In the genomic region with DNA sequence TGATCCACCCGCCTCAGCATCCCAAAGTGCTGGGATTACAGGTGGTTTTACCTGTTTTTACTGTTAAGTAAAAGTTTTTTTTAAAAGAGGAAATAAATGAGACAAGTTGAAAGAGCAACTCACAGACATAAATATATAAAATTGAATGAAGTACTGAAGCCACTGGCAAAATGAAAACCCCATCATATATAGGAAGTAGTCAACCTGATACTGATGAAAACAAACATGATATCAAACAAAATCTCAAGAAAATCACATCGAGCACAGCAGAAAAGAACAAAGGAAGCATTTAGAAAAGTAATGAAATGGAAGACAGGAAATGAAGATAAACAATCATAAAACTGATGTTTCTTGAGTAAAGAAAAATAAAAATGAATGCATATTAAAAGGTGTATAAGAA, we compare ENCODE assay signal across 15 cellular contexts. TPM values are rescaled to one million over a fixed set of nuclear protein-coding genes. Genes with fewer than 3 reads are reported as not detected.
A peak's percentile ranks its signal among the peaks of the same experiment; 100 is the strongest.
DNase-seq lines count a peak whose midpoint lies in the region; ATAC-seq and TF ChIP-seq lines count a peak whose summit lies in the region.
"Had no signal": no experiment of that assay in that cellular context is flagged by ENCODE, and none has a peak within 500 bp of the region (broad histone marks: within the 10 kb centered on the region; RNA-seq: fewer than 3 reads in every experiment).

No MANE protein-coding gene starts in this region.

- no peak overlapping the region for H3K4me2 ChIP-seq in smooth muscle cell

- no peak for DNase-seq in activated T-cell treated with anti-CD3 and anti-CD28 coated beads, Interleukin-2, amount 50 U/mL, for 72 hours
- DNase-seq in activated T-cell treated with anti-CD3 and anti-CD28 coated beads, Interleukin-2, amount 50 U/mL, for 48 hours: no peak
- no peak for DNase-seq in T-cell
- DNase-seq in effector memory CD8-positive, alpha-beta T cell: no peak
- DNase-seq in smooth muscle cell (lab: John Stamatoyannopoulos, UW; ENCODE audit: unreplicated experiment): no peak
- no peak for DNase-seq in NCI-H2107 (lab: John Stamatoyannopoulos, UW)
- DNase-seq in Caco-2: no peak
- DNase-seq in glutamatergic neuron: no peak
- DNase-seq: ACHN, HFFc6, islet precursor cell, NCI-H146, retina had no signal

- H3K9me3 ChIP-seq in smooth muscle cell (replicated peaks; ENCODE audit: low read depth) (no peaks in the 10 kb centered on the region), Caco-2 (no peaks in the 10 kb centered on the region)
- H3K9me3 ChIP-seq: adrenal gland had no signal

- no peaks in the 10 kb centered on the region for H3K9me3 Mint-ChIP-seq in activated T-cell treated with anti-CD3 and anti-CD28 coated beads, Interleukin-2, amount 50 U/mL, for 72 hours
- H3K9me3 Mint-ChIP-seq in T-cell (no peaks in the 10 kb centered on the region), Caco-2 (ENCODE audit: unreplicated experiment) (no peaks in the 10 kb centered on the region), glutamatergic neuron (ENCODE audit: unreplicated experiment) (peaks cover 3% of the 10 kb centered on the region)
- no peaks in the 10 kb centered on the region for H3K9me3 Mint-ChIP-seq in effector memory CD8-positive, alpha-beta T cell
- H3K9me3 Mint-ChIP-seq: HFFc6 had no signal

- no TSS peak for BruUV-seq in Caco-2 (replicated peaks; lab: Mats Ljungman, UMichigan)

- H3K79me2 ChIP-seq in smooth muscle cell (ENCODE audit: low read depth): peaks cover 97% of the 10 kb centered on the region

- H3K4me1 ChIP-seq in smooth muscle cell (ENCODE audit: low read depth): peaks cover 25% of the 10 kb centered on the region
- H3K4me1 ChIP-seq in Caco-2: peaks cover 15% of the 10 kb centered on the region

- WGBS in smooth muscle cell (ENCODE audit: low lambda C conversion rate): 86% methylated on average over 2 of the region's 2 CpGs

- intact Hi-C loops in Caco-2 (cut with micrococcal nuclease; ENCODE audit: unreplicated experiment): no loop called here

- H3K36me3 ChIP-seq in smooth muscle cell (ENCODE audit: low read depth) (no peaks in the 10 kb centered on the region), Caco-2 (ENCODE audit: control insufficient read depth, insufficient read depth, low read length) (no peaks in the 10 kb centered on the region)
- H3K36me3 ChIP-seq: adrenal gland had no signal

- peak overlapping the region; percentile 85 for H3K27ac Mint-ChIP-seq in activated T-cell treated with anti-CD3 and anti-CD28 coated beads, Interleukin-2, amount 50 U/mL, for 72 hours
- peak overlapping the region; percentile 76 to 83 for H3K27ac Mint-ChIP-seq in T-cell
- peak overlapping the region; percentile 30 to 54 for H3K27ac Mint-ChIP-seq in effector memory CD8-positive, alpha-beta T cell
- H3K27ac Mint-ChIP-seq in Caco-2 (ENCODE audit: unreplicated experiment): no peak overlapping the region
- H3K27ac Mint-ChIP-seq in glutamatergic neuron (ENCODE audit: unreplicated experiment): no peak overlapping the region
- H3K27ac Mint-ChIP-seq: HFFc6 had no signal

- H3K9ac ChIP-seq in smooth muscle cell (ENCODE audit: low read depth): peak overlapping the region; percentile 17

- peak overlapping the region; percentile 38 to 75 for H3K4me3 Mint-ChIP-seq in activated T-cell treated with anti-CD3 and anti-CD28 coated beads, Interleukin-2, amount 50 U/mL, for 72 hours
- H3K4me3 Mint-ChIP-seq in T-cell: peak overlapping the region; percentile 39 to 51 (median 48)
- H3K4me3 Mint-ChIP-seq in effector memory CD8-positive, alpha-beta T cell: peak overlapping the region; percentile 3 to 30
- no peak overlapping the region for H3K4me3 Mint-ChIP-seq in Caco-2 (ENCODE audit: unreplicated experiment)
- no peak overlapping the region for H3K4me3 Mint-ChIP-seq in glutamatergic neuron (ENCODE audit: unreplicated experiment)
- H3K4me3 Mint-ChIP-seq: HFFc6 had no signal

- H3F3A ChIP-seq in smooth muscle cell (ENCODE audit: low read depth): peaks cover 18% of the 10 kb centered on the region

- CTCF ChIA-PET in T-cell (lab: Charles Lee) (interaction anchor here (0.7 to 1.4 kb wide), 2 partner anchors 10 to 501 kb away, joined by 3 read pairs; no protein-coding TSS in a partner anchor), Caco-2 (lab: Charles Lee) (no interaction called here)

- H3K27me3 Mint-ChIP-seq in activated T-cell treated with anti-CD3 and anti-CD28 coated beads, Interleukin-2, amount 50 U/mL, for 72 hours (ENCODE audit: low read depth): no peaks in the 10 kb centered on the region
- no peaks in the 10 kb centered on the region for H3K27me3 Mint-ChIP-seq in T-cell
- no peaks in the 10 kb centered on the region for H3K27me3 Mint-ChIP-seq in effector memory CD8-positive, alpha-beta T cell
- H3K27me3 Mint-ChIP-seq in Caco-2 (ENCODE audit: insufficient read depth, unreplicated experiment): no peaks in the 10 kb centered on the region
- H3K27me3 Mint-ChIP-seq in glutamatergic neuron (ENCODE audit: unreplicated experiment): no peaks in the 10 kb centered on the region

- POLR2A ChIA-PET in T-cell (lab: Charles Lee): no interaction called here
- POLR2A ChIA-PET in Caco-2 (lab: Charles Lee): no interaction called here

- H3K4me3 ChIP-seq in smooth muscle cell (no peak overlapping the region), Caco-2 (ENCODE audit: low read depth, low read length) (no peak overlapping the region)
- H3K4me3 ChIP-seq: adrenal gland, lung had no signal

- no peak for ATAC-seq in activated T-cell treated with anti-CD3 and anti-CD28 coated beads, Interleukin-2, amount 50 U/mL, for 72 hours (replicated peaks in 1 of 2)
- peak; percentile 42 to 81 (median 54) for ATAC-seq in T-cell (replicated peaks in 1 of 4)
- peak; percentile 46 for ATAC-seq in effector memory CD8-positive, alpha-beta T cell (replicated peaks)

- H2AFZ ChIP-seq in smooth muscle cell (ENCODE audit: low read depth): no peak overlapping the region

- no peak for TF ChIP-seq CTCF in smooth muscle cell (IDR thresholded peaks at IDR 0.05; ENCODE audit: borderline replicate concordance, insufficient read depth, poor library complexity, severe bottlenecking)
- TF ChIP-seq CTCF in Caco-2 (IDR thresholded peaks at IDR 0.05; ENCODE audit: insufficient read depth in 1 of 2, low read depth in 1 of 2, low read length in 1 of 2, severe bottlenecking in 1 of 2, unreplicated experiment in 1 of 2): no peak
- no peak for TF ChIP-seq CTCF in glutamatergic neuron (IDR thresholded peaks at IDR 0.05; ENCODE audit: partially characterized antibody, unreplicated experiment)

- H3K27me3 ChIP-seq in smooth muscle cell (ENCODE audit: low read depth): no peaks in the 10 kb centered on the region
- no peaks in the 10 kb centered on the region for H3K27me3 ChIP-seq in Caco-2 (replicated peaks; ENCODE audit: control insufficient read depth, insufficient read depth, low read length)
- H3K27me3 ChIP-seq: adrenal gland had no signal

- H3K36me3 Mint-ChIP-seq in activated T-cell treated with anti-CD3 and anti-CD28 coated beads, Interleukin-2, amount 50 U/mL, for 72 hours (ENCODE audit: insufficient read depth in 2 of 2): peaks cover 0 to 2% of the 10 kb centered on the region in 2 donors
- H3K36me3 Mint-ChIP-seq in T-cell (peaks cover 3% of the 10 kb centered on the region), Caco-2 (ENCODE audit: insufficient read depth, unreplicated experiment) (no peaks in the 10 kb centered on the region), glutamatergic neuron (ENCODE audit: unreplicated experiment) (no peaks in the 10 kb centered on the region)
- H3K36me3 Mint-ChIP-seq in effector memory CD8-positive, alpha-beta T cell (ENCODE audit: insufficient read depth): peaks cover 16% of the 10 kb centered on the region

- peak overlapping the region; percentile 37 for H3K27ac ChIP-seq in smooth muscle cell (ENCODE audit: low read depth)

- H3K4me1 Mint-ChIP-seq in activated T-cell treated with anti-CD3 and anti-CD28 coated beads, Interleukin-2, amount 50 U/mL, for 72 hours (ENCODE audit: low read depth): peaks cover 53% of the 10 kb centered on the region
- peaks cover 55 to 65% (median 61%) of the 10 kb centered on the region in 3 donors for H3K4me1 Mint-ChIP-seq in T-cell
- peaks cover 29 to 52% of the 10 kb centered on the region in 2 donors for H3K4me1 Mint-ChIP-seq in effector memory CD8-positive, alpha-beta T cell (ENCODE audit: low read depth in 2 of 2)
- H3K4me1 Mint-ChIP-seq in Caco-2 (ENCODE audit: low read depth, unreplicated experiment): peaks cover 22% of the 10 kb centered on the region
- peaks cover 12% of the 10 kb centered on the region for H3K4me1 Mint-ChIP-seq in glutamatergic neuron (ENCODE audit: low read depth, unreplicated experiment)

- peaks cover 98% of the 10 kb centered on the region for H4K20me1 ChIP-seq in smooth muscle cell (ENCODE audit: low read depth)

RNA-seq across cellular contexts. Expression of a gene that starts 31.7 kb away (rescaled TPM):
- 10 to 100 TPM; 64.2 to 64.3 TPM for total RNA-seq in activated T-cell treated with anti-CD3 and anti-CD28 coated beads, Interleukin-2, amount 50 U/mL, for 72 hours
- total RNA-seq in T-cell (10 to 100 TPM; 49.6 to 62.5 (median 56.4) TPM), smooth muscle cell (62.3 and 63.7 TPM in 2 replicates), Caco-2 (2022) (50.5 and 56.8 TPM in 2 replicates), glutamatergic neuron (ENCODE audit: unreplicated experiment) (120 TPM)
- polyA plus RNA-seq in smooth muscle cell: 39.9 and 52.5 TPM in 2 replicates

Comparison
In these comparisons a context has a peak if more than half of its experiments do, and no peak if none do; other contexts are left out.
1. ATAC-seq: peak in T-cell (4 of 4) and effector memory CD8-positive, alpha-beta T cell (single experiment); none in activated T-cell treated with anti-CD3 and anti-CD28 coated beads, Interleukin-2, amount 50 U/mL, for 72 hours (0 of 2).
2. H3K27ac Mint-ChIP-seq: peak in activated T-cell treated with anti-CD3 and anti-CD28 coated beads, Interleukin-2, amount 50 U/mL, for 72 hours (single experiment), T-cell (2 of 2) and effector memory CD8-positive, alpha-beta T cell (2 of 2); none in Caco-2 (single experiment) and glutamatergic neuron (single experiment).
3. H3K4me3 Mint-ChIP-seq: peak in activated T-cell treated with anti-CD3 and anti-CD28 coated beads, Interleukin-2, amount 50 U/mL, for 72 hours (2 of 2), T-cell (3 of 3) and effector memory CD8-positive, alpha-beta T cell (2 of 2); none in Caco-2 (single experiment) and glutamatergic neuron (single experiment).